25 cellular contexts compared by ENCODE assay signal in genomic region chr19:38537071-38537847, GRCh38.
DNase-seq lines count a peak whose midpoint lies in the region; ATAC-seq and TF ChIP-seq lines count a peak whose summit lies in the region.
"Had no signal": no experiment of that assay in that cellular context is flagged by ENCODE, and none has a peak within 500 bp of the region (broad histone marks: within the 10 kb centered on the region; RNA-seq: fewer than 3 reads in every experiment).

No MANE protein-coding gene starts in this region.

- no peak overlapping the region for H3K4me2 ChIP-seq in neural progenitor cell

- H3K9me3 Mint-ChIP-seq in T-helper 2 cell treated with Interferon-gamma antibody and Interleukin-4, amounts not matched to agents 5 μg/mL and 100 μg/mL, for 36 hours, result peaks cover 39% of the 10 kb centered on the region
- H3K9me3 Mint-ChIP-seq in CD4-positive, alpha-beta T cell, result no peaks in the 10 kb centered on the region
- peaks cover 4% of the 10 kb centered on the region for H3K9me3 Mint-ChIP-seq in activated T-helper 17 cell treated with anti-CD3 and anti-CD28 coated beads, Interleukin-2, amount 50 U/mL, for 72 hours
- H3K9me3 Mint-ChIP-seq in neural progenitor cell (peaks cover 22% of the 10 kb centered on the region), endothelial cell (ENCODE audit: unreplicated experiment) (no peaks in the 10 kb centered on the region)
- H3K9me3 Mint-ChIP-seq: type B pancreatic cell had no signal

- H3K4me3 Mint-ChIP-seq in T-helper 2 cell treated with Interferon-gamma antibody and Interleukin-4, amounts not matched to agents 5 μg/mL and 100 μg/mL, for 36 hours, result no peak overlapping the region
- no peak overlapping the region for H3K4me3 Mint-ChIP-seq in CD4-positive, alpha-beta T cell
- H3K4me3 Mint-ChIP-seq in activated T-helper 17 cell treated with anti-CD3 and anti-CD28 coated beads, Interleukin-2, amount 50 U/mL, for 72 hours, result no peak overlapping the region
- H3K4me3 Mint-ChIP-seq in neural progenitor cell (peak overlapping the region; percentile 41), endothelial cell (ENCODE audit: unreplicated experiment) (no peak overlapping the region)
- H3K4me3 Mint-ChIP-seq: type B pancreatic cell had no signal

- H3K4me1 ChIP-seq in neural progenitor cell, result no peaks in the 10 kb centered on the region

- no peak overlapping the region for H3K27ac ChIP-seq in CD4-positive, alpha-beta T cell (ENCODE audit: low read depth, low read length)
- H3K27ac ChIP-seq in neural progenitor cell, result no peak overlapping the region
- H3K27ac ChIP-seq: esophagus muscularis mucosa, gastroesophageal sphincter had no signal

- H3K36me3 ChIP-seq in neural progenitor cell, result no peaks in the 10 kb centered on the region
- H3K36me3 ChIP-seq: spleen, stomach had no signal

- intact Hi-C loops in CD4-positive, alpha-beta T cell (cut with DNase I, micrococcal nuclease), result loop anchor here in 1 of 2 experiments (5.0 kb wide), 1 partner anchor 80 kb away; the partner anchor contains the start of genes EIF3K and MAP4K1

- no peaks in the 10 kb centered on the region for H3K27me3 Mint-ChIP-seq in T-helper 2 cell treated with Interferon-gamma antibody and Interleukin-4, amounts not matched to agents 5 μg/mL and 100 μg/mL, for 36 hours (ENCODE audit: low read depth)
- H3K27me3 Mint-ChIP-seq in CD4-positive, alpha-beta T cell, result no peaks in the 10 kb centered on the region
- H3K27me3 Mint-ChIP-seq in activated T-helper 17 cell treated with anti-CD3 and anti-CD28 coated beads, Interleukin-2, amount 50 U/mL, for 72 hours, result no peaks in the 10 kb centered on the region
- H3K27me3 Mint-ChIP-seq in neural progenitor cell (ENCODE audit: insufficient read depth, low read depth) (peaks cover 9% of the 10 kb centered on the region), endothelial cell (ENCODE audit: unreplicated experiment) (peaks cover 11% of the 10 kb centered on the region)

- no peak overlapping the region for H2AFZ ChIP-seq in neural progenitor cell (replicated peaks)

- no peak for TF ChIP-seq CTCF in CD4-positive, alpha-beta T cell (IDR thresholded peaks at IDR 0.05)
- TF ChIP-seq CTCF in neural progenitor cell (IDR thresholded peaks at IDR 0.05) (no peak), endothelial cell (IDR thresholded peaks at IDR 0.05; ENCODE audit: unreplicated experiment) (no peak)

- POLR2A ChIA-PET in CD4-positive, alpha-beta T cell (lab: Charles Lee), result no interaction called here

- H3K4me1 Mint-ChIP-seq in T-helper 2 cell treated with Interferon-gamma antibody and Interleukin-4, amounts not matched to agents 5 μg/mL and 100 μg/mL, for 36 hours (ENCODE audit: low read depth), result peaks cover 34% of the 10 kb centered on the region
- H3K4me1 Mint-ChIP-seq in CD4-positive, alpha-beta T cell (ENCODE audit: low read depth), result peaks cover 48% of the 10 kb centered on the region
- peaks cover 23% of the 10 kb centered on the region for H3K4me1 Mint-ChIP-seq in activated T-helper 17 cell treated with anti-CD3 and anti-CD28 coated beads, Interleukin-2, amount 50 U/mL, for 72 hours
- H3K4me1 Mint-ChIP-seq in neural progenitor cell (no peaks in the 10 kb centered on the region), endothelial cell (ENCODE audit: unreplicated experiment) (no peaks in the 10 kb centered on the region)

- no peaks in the 10 kb centered on the region for H3K27me3 ChIP-seq in CD4-positive, alpha-beta T cell (ENCODE audit: control insufficient read depth, insufficient read depth, low read length)
- no peaks in the 10 kb centered on the region for H3K27me3 ChIP-seq in neural progenitor cell
- H3K27me3 ChIP-seq: esophagus muscularis mucosa, gastroesophageal sphincter, stomach had no signal

- H4K20me1 ChIP-seq in neural progenitor cell (ENCODE audit: low read depth), result no peaks in the 10 kb centered on the region

- H3K36me3 Mint-ChIP-seq in T-helper 2 cell treated with Interferon-gamma antibody and Interleukin-4, amounts not matched to agents 5 μg/mL and 100 μg/mL, for 36 hours (ENCODE audit: low read depth), result peaks cover 39% of the 10 kb centered on the region
- H3K36me3 Mint-ChIP-seq in CD4-positive, alpha-beta T cell (ENCODE audit: low read depth), result no peaks in the 10 kb centered on the region
- H3K36me3 Mint-ChIP-seq in activated T-helper 17 cell treated with anti-CD3 and anti-CD28 coated beads, Interleukin-2, amount 50 U/mL, for 72 hours (ENCODE audit: low read depth), result peaks cover 19% of the 10 kb centered on the region
- H3K36me3 Mint-ChIP-seq in neural progenitor cell, result peaks cover 2% of the 10 kb centered on the region
- H3K36me3 Mint-ChIP-seq in endothelial cell (ENCODE audit: low read depth, unreplicated experiment), result peaks cover 28% of the 10 kb centered on the region

- H3K9me3 ChIP-seq in CD4-positive, alpha-beta T cell (ENCODE audit: control insufficient read depth, low read length), result peaks cover 7% of the 10 kb centered on the region
- H3K9me3 ChIP-seq in neural progenitor cell (ENCODE audit: low read depth), result no peaks in the 10 kb centered on the region

- no peak overlapping the region for H3K9ac ChIP-seq in neural progenitor cell

- no peaks in the 10 kb centered on the region for H3K79me2 ChIP-seq in neural progenitor cell (ENCODE audit: low read depth)

- H3K4me3 ChIP-seq in neural progenitor cell, result no peak overlapping the region
- H3K4me3 ChIP-seq: esophagus muscularis mucosa, gastroesophageal sphincter, spleen, stomach had no signal

- CTCF ChIA-PET in CD4-positive, alpha-beta T cell (lab: Charles Lee), result no interaction called here

- no peak for DNase-seq in T-helper 2 cell treated with Interferon-gamma antibody and Interleukin-4, amounts not matched to agents 5 μg/mL and 100 μg/mL, for 36 hours (ENCODE audit: low spot score)
- DNase-seq in T-helper 2 cell (no peak), neural progenitor cell (ENCODE audit: low spot score) (no peak), endothelial cell (ENCODE audit: low spot score) (no peak), NCI-H1417 treated with DMSO at 0.1 percent for 48 hours (lab: John Stamatoyannopoulos, UW) (no peak)
- DNase-seq in CD4-positive, alpha-beta T cell, result no peak
- DNase-seq: activated CD4-positive, CD25-positive, alpha-beta regulatory T cell; activated gamma-delta T cell; COR-L47; DMS79 treated with DMSO at 0.1 percent for 48 hours; effector CD4-positive, alpha-beta T cell; Karpas-422; NCI-H1694 treated with DMSO at 0.1 percent for 48 hours; NCI-H2171 treated with DMSO at 0.1 percent for 48 hours; NCI-H526 treated with DMSO at 0.1 percent for 48 hours; RPMI8226; spleen; stimulated activated CD4-positive, alpha-beta T cell treated with anti-CD3 and anti-CD28 coated beads, Interleukin-4, amount 100 ng/mL, for 24 hours; stomach; T1000 had no signal

- no peaks in the 10 kb centered on the region for H3F3A ChIP-seq in neural progenitor cell (ENCODE audit: low read depth)

- ATAC-seq in CD4-positive, alpha-beta T cell (ENCODE audit: poor library complexity), result no peak
- no peak for ATAC-seq in activated T-helper 17 cell treated with anti-CD3 and anti-CD28 coated beads, Interleukin-2, amount 50 U/mL, for 72 hours (replicated peaks)
- no peak for ATAC-seq in GM21825 (IDR thresholded peaks at IDR 0.05; ENCODE audit: unreplicated experiment)
- ATAC-seq: gastroesophageal sphincter had no signal

- peak overlapping the region; percentile 94 for H3K27ac Mint-ChIP-seq in T-helper 2 cell treated with Interferon-gamma antibody and Interleukin-4, amounts not matched to agents 5 μg/mL and 100 μg/mL, for 36 hours
- H3K27ac Mint-ChIP-seq in CD4-positive, alpha-beta T cell, result peak overlapping the region; percentile 74
- H3K27ac Mint-ChIP-seq in activated T-helper 17 cell treated with anti-CD3 and anti-CD28 coated beads, Interleukin-2, amount 50 U/mL, for 72 hours, result peak overlapping the region; percentile 29
- H3K27ac Mint-ChIP-seq in neural progenitor cell, result peak overlapping the region; percentile 74
- no peak overlapping the region for H3K27ac Mint-ChIP-seq in endothelial cell (ENCODE audit: unreplicated experiment)
- H3K27ac Mint-ChIP-seq: type B pancreatic cell had no signal
